ENCODE assay signal across 19 cellular contexts in genomic region chrX:15723887-15724517, GRCh38. TPM values are rescaled to one million over a fixed set of nuclear protein-coding genes. Genes with fewer than 3 reads are reported as not detected.
"Had no signal": no experiment of that assay in that cellular context is flagged by ENCODE, and none has a peak within 500 bp of the region (broad histone marks: within the 10 kb centered on the region; RNA-seq: fewer than 3 reads in every experiment).

No MANE protein-coding gene starts in this region.

- H3K4me3 Mint-ChIP-seq: activated naive CD4-positive, alpha-beta T cell treated with anti-CD3 and anti-CD28 coated beads for 36 hours; nephron; stimulated activated naive B cell treated with anti-CD40 and anti-IgM and Interleukin-4, amounts not matched to agents 10 μg/mL and 1 μg/mL and 100 μg/mL, for 72 hours had no signal

- H3K27me3 ChIP-seq: ascending aorta, breast epithelium, gastrocnemius medialis, heart left ventricle, sigmoid colon, thyroid gland had no signal

- H3K4me3 ChIP-seq: ascending aorta, breast epithelium, gastrocnemius medialis, heart left ventricle, left ventricle myocardium inferior, sigmoid colon, thyroid gland had no signal

- H3K4me1 Mint-ChIP-seq: nephron; stimulated activated naive B cell treated with anti-CD40 and anti-IgM and Interleukin-4, amounts not matched to agents 10 μg/mL and 1 μg/mL and 100 μg/mL, for 72 hours had no signal

- ATAC-seq: gastrocnemius medialis; heart left ventricle; stimulated activated naive B cell treated with anti-CD40 and anti-IgM and Interleukin-4, amounts not matched to agents 10 μg/mL and 1 μg/mL and 100 μg/mL, for 72 hours had no signal

- DNase-seq: activated CD4-positive, CD25-positive, alpha-beta regulatory T cell treated with anti-CD3 and anti-CD28 coated beads, Interleukin-2, amount 50 U/mL, for 72 hours; activated naive CD4-positive, alpha-beta T cell treated with anti-CD3 and anti-CD28 coated beads for 36 hours; cerebellar nuclear complex; cortex of kidney; effector CD4-positive, alpha-beta T cell; gastrocnemius medialis; heart left ventricle; left ventricle myocardium inferior; mammary epithelial cell; midbrain; sigmoid colon; stimulated activated CD4-positive, alpha-beta T cell treated with anti-CD3 and anti-CD28 coated beads, Interleukin-4, amount 100 ng/mL, for 4 hours; stimulated activated naive B cell treated with anti-CD40 and anti-IgM and Interleukin-4, amounts not matched to agents 10 μg/mL and 1 μg/mL and 100 μg/mL, for 72 hours; T1000; thyroid gland had no signal

- H3K27ac Mint-ChIP-seq: activated naive CD4-positive, alpha-beta T cell treated with anti-CD3 and anti-CD28 coated beads for 36 hours; nephron; stimulated activated naive B cell treated with anti-CD40 and anti-IgM and Interleukin-4, amounts not matched to agents 10 μg/mL and 1 μg/mL and 100 μg/mL, for 72 hours had no signal

- H3K27me3 Mint-ChIP-seq: stimulated activated naive B cell treated with anti-CD40 and anti-IgM and Interleukin-4, amounts not matched to agents 10 μg/mL and 1 μg/mL and 100 μg/mL, for 72 hours had no signal

- H3K4me1 ChIP-seq: ascending aorta, breast epithelium, gastrocnemius medialis, heart left ventricle, left ventricle myocardium inferior, sigmoid colon, thyroid gland had no signal

- H3K27ac ChIP-seq: ascending aorta, breast epithelium, gastrocnemius medialis, heart left ventricle, left ventricle myocardium inferior, sigmoid colon, thyroid gland had no signal

- H3K36me3 ChIP-seq: ascending aorta, breast epithelium, gastrocnemius medialis, left ventricle myocardium inferior, sigmoid colon, thyroid gland had no signal

- H3K9me3 ChIP-seq: breast epithelium, gastrocnemius medialis, left ventricle myocardium inferior, sigmoid colon, thyroid gland had no signal

RNA-seq across cellular contexts. Expression of gene CLTRN, which starts 59.4 kb away (rescaled TPM):
- total RNA-seq: ascending aorta; T-helper 1 cell treated with Interleukin-12 subunit alpha and Interleukin-12 subunit beta and Interleukin-4 antibody, amounts not matched to agents 30 ng/mL and 1 ng/mL, for 36 hours had no signal
